In the genomic region with DNA sequence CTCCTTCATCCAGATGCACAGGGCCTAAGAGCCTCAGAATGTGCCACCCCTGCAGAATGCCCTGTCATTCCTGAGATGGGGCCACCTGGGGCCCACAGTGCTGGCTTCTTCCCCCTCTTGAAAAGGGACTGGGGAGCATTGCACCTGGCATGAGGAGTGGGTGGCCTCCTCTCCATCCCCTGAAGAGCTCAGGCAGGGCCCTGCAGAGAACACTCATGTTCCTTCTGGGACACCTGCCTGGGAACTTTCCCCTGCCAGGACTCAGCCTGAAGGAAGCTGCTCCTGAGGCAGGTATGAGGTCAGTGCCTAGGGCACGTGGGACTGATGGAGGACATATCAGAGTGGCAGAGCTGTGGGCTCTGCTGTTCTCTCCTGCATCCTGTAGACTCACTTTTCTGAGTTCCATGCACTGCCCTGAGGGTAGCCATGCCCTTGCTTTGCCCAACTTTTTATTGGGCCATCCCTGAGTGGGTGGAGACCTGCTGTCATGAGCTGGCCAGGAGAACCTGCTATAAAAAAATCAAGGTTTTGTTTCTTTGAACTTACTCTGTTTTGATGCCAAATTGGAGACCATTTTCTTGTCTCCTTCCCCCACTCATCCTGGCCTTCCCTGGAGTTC, we compare ENCODE assay signal across 2 cellular contexts.
TF ChIP-seq lines count a peak whose summit lies in the region.

No MANE protein-coding gene starts in this region.

TF ChIP-seq in GM23338, 12 proteins besides CTCF, POLR2A, EP300 and RAD21:
- no peak for TF ChIP-seq ZNF114 (CRISPR knock-in tag; IDR thresholded peaks at IDR 0.05)
- no peak for TF ChIP-seq EZH2 (IDR thresholded peaks at IDR 0.05; ENCODE audit: low read depth, unreplicated experiment)
- TF ChIP-seq ZNF331 (CRISPR knock-in tag; IDR thresholded peaks at IDR 0.05; ENCODE audit: low read depth), result no peak
TF ChIP-seq in GM23338: peak in this region for 0.

TF ChIP-seq in GM12878, 131 proteins besides CTCF, POLR2A, EP300 and RAD21:
- TF ChIP-seq YY1 (IDR thresholded peaks at IDR 0.05; ENCODE audit: low read depth, low read length), result no peak
- TF ChIP-seq, protein P1, sequence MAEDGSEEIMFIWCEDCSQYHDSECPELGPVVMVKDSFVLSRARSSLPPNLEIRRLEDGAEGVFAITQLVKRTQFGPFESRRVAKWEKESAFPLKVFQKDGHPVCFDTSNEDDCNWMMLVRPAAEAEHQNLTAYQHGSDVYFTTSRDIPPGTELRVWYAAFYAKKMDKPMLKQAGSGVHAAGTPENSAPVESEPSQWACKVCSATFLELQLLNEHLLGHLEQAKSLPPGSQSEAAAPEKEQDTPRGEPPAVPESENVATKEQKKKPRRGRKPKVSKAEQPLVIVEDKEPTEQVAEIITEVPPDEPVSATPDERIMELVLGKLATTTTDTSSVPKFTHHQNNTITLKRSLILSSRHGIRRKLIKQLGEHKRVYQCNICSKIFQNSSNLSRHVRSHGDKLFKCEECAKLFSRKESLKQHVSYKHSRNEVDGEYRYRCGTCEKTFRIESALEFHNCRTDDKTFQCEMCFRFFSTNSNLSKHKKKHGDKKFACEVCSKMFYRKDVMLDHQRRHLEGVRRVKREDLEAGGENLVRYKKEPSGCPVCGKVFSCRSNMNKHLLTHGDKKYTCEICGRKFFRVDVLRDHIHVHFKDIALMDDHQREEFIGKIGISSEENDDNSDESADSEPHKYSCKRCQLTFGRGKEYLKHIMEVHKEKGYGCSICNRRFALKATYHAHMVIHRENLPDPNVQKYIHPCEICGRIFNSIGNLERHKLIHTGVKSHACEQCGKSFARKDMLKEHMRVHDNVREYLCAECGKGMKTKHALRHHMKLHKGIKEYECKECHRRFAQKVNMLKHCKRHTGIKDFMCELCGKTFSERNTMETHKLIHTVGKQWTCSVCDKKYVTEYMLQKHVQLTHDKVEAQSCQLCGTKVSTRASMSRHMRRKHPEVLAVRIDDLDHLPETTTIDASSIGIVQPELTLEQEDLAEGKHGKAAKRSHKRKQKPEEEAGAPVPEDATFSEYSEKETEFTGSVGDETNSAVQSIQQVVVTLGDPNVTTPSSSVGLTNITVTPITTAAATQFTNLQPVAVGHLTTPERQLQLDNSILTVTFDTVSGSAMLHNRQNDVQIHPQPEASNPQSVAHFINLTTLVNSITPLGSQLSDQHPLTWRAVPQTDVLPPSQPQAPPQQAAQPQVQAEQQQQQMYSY (CRISPR knock-in tag; IDR thresholded peaks at IDR 0.05), result no peak
- TF ChIP-seq, protein P2, sequence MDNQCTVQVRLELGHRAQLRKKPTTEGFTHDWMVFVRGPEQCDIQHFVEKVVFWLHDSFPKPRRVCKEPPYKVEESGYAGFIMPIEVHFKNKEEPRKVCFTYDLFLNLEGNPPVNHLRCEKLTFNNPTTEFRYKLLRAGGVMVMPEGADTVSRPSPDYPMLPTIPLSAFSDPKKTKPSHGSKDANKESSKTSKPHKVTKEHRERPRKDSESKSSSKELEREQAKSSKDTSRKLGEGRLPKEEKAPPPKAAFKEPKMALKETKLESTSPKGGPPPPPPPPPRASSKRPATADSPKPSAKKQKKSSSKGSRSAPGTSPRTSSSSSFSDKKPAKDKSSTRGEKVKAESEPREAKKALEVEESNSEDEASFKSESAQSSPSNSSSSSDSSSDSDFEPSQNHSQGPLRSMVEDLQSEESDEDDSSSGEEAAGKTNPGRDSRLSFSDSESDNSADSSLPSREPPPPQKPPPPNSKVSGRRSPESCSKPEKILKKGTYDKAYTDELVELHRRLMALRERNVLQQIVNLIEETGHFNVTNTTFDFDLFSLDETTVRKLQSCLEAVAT (IDR thresholded peaks at IDR 0.05), result no peak
